Comparison of ENCODE assay signal across 10 cellular contexts in genomic region chr2:3465844-3466481, GRCh38. TPM values are rescaled to one million over a fixed set of nuclear protein-coding genes. Genes with fewer than 3 reads are reported as not detected.
DNase-seq lines count a peak whose midpoint lies in the region; ATAC-seq and TF ChIP-seq lines count a peak whose summit lies in the region.
"Had no signal": no experiment of that assay in that cellular context is flagged by ENCODE, and none has a peak within 500 bp of the region (broad histone marks: within the 10 kb centered on the region; RNA-seq: fewer than 3 reads in every experiment).

No MANE protein-coding gene starts in this region.

- H3K27me3 Mint-ChIP-seq in activated T-cell treated with anti-CD3 and anti-CD28 coated beads, Interleukin-2, amount 50 U/mL, for 4 hours (ENCODE audit: low read depth): no peaks in the 10 kb centered on the region
- H3K27me3 Mint-ChIP-seq: central memory CD8-positive, alpha-beta T cell had no signal

- DNase-seq in 8988T (peak; percentile 58), HuH-7 (ENCODE audit: low spot score) (peak; percentile 67), brain microvascular endothelial cell (peak; percentile 95), hepatic stellate cell (ENCODE audit: low spot score) (peak; percentile 97), DMS 273 treated with DMSO at 0.1 percent for 48 hours (lab: John Stamatoyannopoulos, UW) (no peak), iPS-NIHi11 (ENCODE audit: low spot score) (no peak), NCI-H1092 (lab: John Stamatoyannopoulos, UW) (no peak)
- no peak for DNase-seq in activated T-cell treated with anti-CD3 and anti-CD28 coated beads, Interleukin-2, amount 50 U/mL, for 4 hours
- DNase-seq: NCI-H187 treated with DMSO at 0.1 percent for 48 hours had no signal

- H3K4me3 Mint-ChIP-seq in activated T-cell treated with anti-CD3 and anti-CD28 coated beads, Interleukin-2, amount 50 U/mL, for 4 hours: no peak overlapping the region
- H3K4me3 Mint-ChIP-seq: central memory CD8-positive, alpha-beta T cell had no signal

- H3K36me3 ChIP-seq in brain microvascular endothelial cell (replicated peaks): peaks cover 10% of the 10 kb centered on the region

- H3K4me3 ChIP-seq in brain microvascular endothelial cell (ENCODE audit: low read depth, low read length): no peak overlapping the region

- peak overlapping the region; percentile 85 for H3K27ac ChIP-seq in brain microvascular endothelial cell

- TF ChIP-seq CTCF in brain microvascular endothelial cell (IDR thresholded peaks at IDR 0.05; ENCODE audit: low read depth, low read length, missing control alignments): no peak

- H3K27me3 ChIP-seq in brain microvascular endothelial cell (replicated peaks): no peaks in the 10 kb centered on the region

- H3K36me3 Mint-ChIP-seq in activated T-cell treated with anti-CD3 and anti-CD28 coated beads, Interleukin-2, amount 50 U/mL, for 4 hours (ENCODE audit: insufficient read depth): peaks cover 28% of the 10 kb centered on the region

- H3K9me3 Mint-ChIP-seq in activated T-cell treated with anti-CD3 and anti-CD28 coated beads, Interleukin-2, amount 50 U/mL, for 4 hours: no peaks in the 10 kb centered on the region
- H3K9me3 Mint-ChIP-seq: central memory CD8-positive, alpha-beta T cell had no signal

- in situ Hi-C loops in brain microvascular endothelial cell (cut with HindIII; ENCODE audit: low pct_ligation_motif_present, low sequenced_read_pairs): no loop called here

- no peak for ATAC-seq in activated T-cell treated with anti-CD3 and anti-CD28 coated beads, Interleukin-2, amount 50 U/mL, for 4 hours

- H3K4me1 Mint-ChIP-seq in activated T-cell treated with anti-CD3 and anti-CD28 coated beads, Interleukin-2, amount 50 U/mL, for 4 hours (ENCODE audit: low read depth): peaks cover 5% of the 10 kb centered on the region

RNA-seq across cellular contexts. Expression of gene ADI1, which starts 53.4 kb away (rescaled TPM):
- 10 to 100 TPM; 25.6 to 28.4 (median 25.7) TPM for total RNA-seq in activated T-cell treated with anti-CD3 and anti-CD28 coated beads, Interleukin-2, amount 50 U/mL, for 4 hours

Comparison
In these comparisons a context has a peak if more than half of its experiments do, and no peak if none do; other contexts are left out.
1. DNase-seq: peak in 8988T (single experiment), HuH-7 (single experiment), brain microvascular endothelial cell (single experiment) and hepatic stellate cell (single experiment); none in activated T-cell treated with anti-CD3 and anti-CD28 coated beads, Interleukin-2, amount 50 U/mL, for 4 hours (single experiment), DMS 273 treated with DMSO at 0.1 percent for 48 hours (single experiment), iPS-NIHi11 (single experiment) and NCI-H1092 (single experiment).